6 cellular contexts compared by ENCODE assay signal in genomic region chr2:56292966-56293365, GRCh38.
"Had no signal": no experiment of that assay in that cellular context is flagged by ENCODE, and none has a peak within 500 bp of the region (broad histone marks: within the 10 kb centered on the region; RNA-seq: fewer than 3 reads in every experiment).

No MANE protein-coding gene starts in this region.

- H3K4me3 ChIP-seq: GM23338 had no signal

- H3K27me3 Mint-ChIP-seq: IgD-negative memory B cell had no signal

- DNase-seq: H9, HCEC 1CT, KBM-7 had no signal

- H3K36me3 Mint-ChIP-seq: IgD-negative memory B cell had no signal

- H3K4me3 Mint-ChIP-seq: GM23338, H9, IgD-negative memory B cell had no signal

- H3K9me3 Mint-ChIP-seq: GM23338, H9 had no signal

- H3K27ac Mint-ChIP-seq: GM23338, H9, IgD-negative memory B cell had no signal

- H3K27ac ChIP-seq: HL-60 had no signal

- H3K4me2 ChIP-seq: GM23338 had no signal

- H3K4me1 Mint-ChIP-seq: IgD-negative memory B cell had no signal

- H2AFZ ChIP-seq: GM23338 had no signal
